ENCODE assay signal across 8 cellular contexts in genomic region chr19:30696514-30696913, GRCh38.
DNase-seq lines count a peak whose midpoint lies in the region; ATAC-seq and TF ChIP-seq lines count a peak whose summit lies in the region.

No MANE protein-coding gene starts in this region.

- H3K9me3 Mint-ChIP-seq in activated naive CD4-positive, alpha-beta T cell treated with anti-CD3 and anti-CD28 coated beads for 36 hours, result no peaks in the 10 kb centered on the region

- H3K9me3 ChIP-seq in SJSA1 (replicated peaks), result no peaks in the 10 kb centered on the region
- no peaks in the 10 kb centered on the region for H3K9me3 ChIP-seq in right cardiac atrium (ENCODE audit: control insufficient read depth, low read length)
- H3K9me3 ChIP-seq in upper lobe of right lung, result no peaks in the 10 kb centered on the region
- H3K9me3 ChIP-seq in effector memory CD4-positive, alpha-beta T cell (ENCODE audit: control insufficient read depth, low read length), result no peaks in the 10 kb centered on the region

- 41% methylated on average over 6 of the region's 6 CpGs for WGBS in right cardiac atrium

- intact Hi-C loops in activated naive CD4-positive, alpha-beta T cell treated with anti-CD3 and anti-CD28 coated beads for 36 hours (cut with micrococcal nuclease), result no loop called here
- intact Hi-C loops in right cardiac atrium (cut with DNase I) (loop anchor here in 1 of 4 donors (10.0 kb wide), 1 partner anchor 1358 kb away; no protein-coding TSS in a partner anchor), upper lobe of right lung (cut with DNase I) (no loop called here), posterior cingulate gyrus (cut with DNase I) (no loop called here)

- no peak overlapping the region for H3K4me3 Mint-ChIP-seq in activated naive CD4-positive, alpha-beta T cell treated with anti-CD3 and anti-CD28 coated beads for 36 hours

- ATAC-seq in right cardiac atrium, result peak; percentile 43 to 57
- peak; percentile 68 for ATAC-seq in upper lobe of right lung
- ATAC-seq in GM21576 (IDR thresholded peaks at IDR 0.05; ENCODE audit: unreplicated experiment), result no peak

- H3K27ac ChIP-seq in SJSA1 (no peak overlapping the region), right cardiac atrium (ENCODE audit: low read length) (no peak overlapping the region), upper lobe of right lung (no peak overlapping the region)
- no peak overlapping the region for H3K27ac ChIP-seq in effector memory CD4-positive, alpha-beta T cell (ENCODE audit: insufficient read depth, low read length, poor library complexity, severe bottlenecking)

- H3K27me3 Mint-ChIP-seq in activated naive CD4-positive, alpha-beta T cell treated with anti-CD3 and anti-CD28 coated beads for 36 hours (ENCODE audit: low read depth), result peaks cover 38% of the 10 kb centered on the region

- no peak overlapping the region for H3K27ac Mint-ChIP-seq in activated naive CD4-positive, alpha-beta T cell treated with anti-CD3 and anti-CD28 coated beads for 36 hours

- peak; percentile 34 for TF ChIP-seq CTCF in upper lobe of right lung (IDR thresholded peaks at IDR 0.05)

- CTCF ChIA-PET in activated naive CD4-positive, alpha-beta T cell treated with anti-CD3 and anti-CD28 coated beads for 36 hours (lab: Charles Lee), result interaction anchor here (3.0 kb wide), 1 partner anchor 14 kb away, joined by 9 read pairs; no protein-coding TSS in a partner anchor

- H3K36me3 Mint-ChIP-seq in activated naive CD4-positive, alpha-beta T cell treated with anti-CD3 and anti-CD28 coated beads for 36 hours (ENCODE audit: low read depth), result no peaks in the 10 kb centered on the region

- peaks cover 48% of the 10 kb centered on the region for H3K4me1 ChIP-seq in SJSA1 (replicated peaks)
- peaks cover 3% of the 10 kb centered on the region for H3K4me1 ChIP-seq in right cardiac atrium (ENCODE audit: control insufficient read depth, insufficient read depth, low read length)
- no peaks in the 10 kb centered on the region for H3K4me1 ChIP-seq in upper lobe of right lung
- H3K4me1 ChIP-seq in effector memory CD4-positive, alpha-beta T cell (ENCODE audit: control insufficient read depth, insufficient read depth, low read length, poor library complexity, severe bottlenecking), result no peaks in the 10 kb centered on the region

- peaks cover 5% of the 10 kb centered on the region for H3K4me1 Mint-ChIP-seq in activated naive CD4-positive, alpha-beta T cell treated with anti-CD3 and anti-CD28 coated beads for 36 hours (ENCODE audit: low read depth)

- H3K27me3 ChIP-seq in SJSA1 (replicated peaks) (no peaks in the 10 kb centered on the region), right cardiac atrium (ENCODE audit: control insufficient read depth, insufficient read depth) (no peaks in the 10 kb centered on the region), upper lobe of right lung (peaks cover 4% of the 10 kb centered on the region)
- H3K27me3 ChIP-seq in effector memory CD4-positive, alpha-beta T cell (replicated peaks; ENCODE audit: control insufficient read depth, insufficient read depth, low read length, poor library complexity, severe bottlenecking), result peaks cover 2% of the 10 kb centered on the region

- peak; percentile 37 for DNase-seq in activated naive CD4-positive, alpha-beta T cell treated with anti-CD3 and anti-CD28 coated beads for 36 hours
- no peak for DNase-seq in activated naive CD4-positive, alpha-beta T cell treated with anti-CD3 and anti-CD28 coated beads, Interleukin-2, amount 50 U/mL, for 16 hours
- DNase-seq in SJSA1 (ENCODE audit: low read depth in 1 of 2, low spot score in 2 of 2) (peak; percentile 81 to 86), right cardiac atrium (no peak), upper lobe of right lung (no peak), posterior cingulate gyrus (no peak)
- no peak for DNase-seq in effector memory CD4-positive, alpha-beta T cell

- no peak overlapping the region for H3K4me3 ChIP-seq in SJSA1
- H3K4me3 ChIP-seq in right cardiac atrium (ENCODE audit: low read length), result no peak overlapping the region
- H3K4me3 ChIP-seq in upper lobe of right lung, result no peak overlapping the region
- no peak overlapping the region for H3K4me3 ChIP-seq in effector memory CD4-positive, alpha-beta T cell (ENCODE audit: insufficient read depth, low read depth, low read length, poor library complexity, severe bottlenecking)

- H3K36me3 ChIP-seq in SJSA1, result no peaks in the 10 kb centered on the region
- no peaks in the 10 kb centered on the region for H3K36me3 ChIP-seq in upper lobe of right lung
- no peaks in the 10 kb centered on the region for H3K36me3 ChIP-seq in effector memory CD4-positive, alpha-beta T cell (ENCODE audit: control insufficient read depth, insufficient read depth, low read length)

Comparison
In these comparisons a context has a peak if more than half of its experiments do, and no peak if none do; other contexts are left out.
1. DNase-seq: peak in activated naive CD4-positive, alpha-beta T cell treated with anti-CD3 and anti-CD28 coated beads for 36 hours (single experiment) and SJSA1 (2 of 2); none in activated naive CD4-positive, alpha-beta T cell treated with anti-CD3 and anti-CD28 coated beads, Interleukin-2, amount 50 U/mL, for 16 hours (single experiment), right cardiac atrium (0 of 3), upper lobe of right lung (single experiment), posterior cingulate gyrus (0 of 10) and effector memory CD4-positive, alpha-beta T cell (0 of 3).